Comparison of ENCODE assay signal across 22 cellular contexts in genomic region chr22:45425531-45426265, GRCh38. TPM values are rescaled to one million over a fixed set of nuclear protein-coding genes. Genes with fewer than 3 reads are reported as not detected.
"Had no signal": no experiment of that assay in that cellular context is flagged by ENCODE, and none has a peak within 500 bp of the region (broad histone marks: within the 10 kb centered on the region; RNA-seq: fewer than 3 reads in every experiment).

No MANE protein-coding gene starts in this region.

- H3K27ac ChIP-seq: brain microvascular endothelial cell, gastroesophageal sphincter, neural progenitor cell, ovary had no signal

- H3K36me3 ChIP-seq: brain microvascular endothelial cell, gastroesophageal sphincter, heart left ventricle, neural progenitor cell, ovary had no signal

- H3K27me3 Mint-ChIP-seq: activated CD8-positive, alpha-beta T cell treated with anti-CD3 and anti-CD28 coated beads for 36 hours; naive thymus-derived CD4-positive, alpha-beta T cell had no signal

- ATAC-seq: activated CD8-positive, alpha-beta T cell treated with anti-CD3 and anti-CD28 coated beads for 36 hours; gastroesophageal sphincter; heart left ventricle; naive thymus-derived CD4-positive, alpha-beta T cell; stimulated activated naive B cell treated with anti-CD40 and anti-IgM and Interleukin-4, amounts not matched to agents 10 μg/mL and 1 μg/mL and 100 μg/mL, for 72 hours had no signal

- H3K27me3 ChIP-seq: brain microvascular endothelial cell, gastroesophageal sphincter, neural progenitor cell, ovary had no signal

- H3K4me3 Mint-ChIP-seq: activated CD8-positive, alpha-beta T cell treated with anti-CD3 and anti-CD28 coated beads for 36 hours; activated naive CD4-positive, alpha-beta T cell treated with anti-CD3 and anti-CD28 coated beads for 36 hours; naive thymus-derived CD4-positive, alpha-beta T cell; neural progenitor cell; stimulated activated naive B cell treated with anti-CD40 and anti-IgM and Interleukin-4, amounts not matched to agents 10 μg/mL and 1 μg/mL and 100 μg/mL, for 72 hours had no signal

- H3K4me3 ChIP-seq: gastroesophageal sphincter, heart left ventricle, neural progenitor cell, ovary, smooth muscle cell had no signal

- H3K9me3 Mint-ChIP-seq: activated CD8-positive, alpha-beta T cell treated with anti-CD3 and anti-CD28 coated beads for 36 hours had no signal

- H3K4me1 ChIP-seq: gastroesophageal sphincter, neural progenitor cell had no signal

- DNase-seq: activated CD4-positive, alpha-beta T cell treated with anti-CD3 and anti-CD28 coated beads for 48 hours; activated CD4-positive, CD25-positive, alpha-beta regulatory T cell; activated CD8-positive, alpha-beta T cell treated with anti-CD3 and anti-CD28 coated beads for 36 hours; activated naive CD4-positive, alpha-beta T cell treated with anti-CD3 and anti-CD28 coated beads for 36 hours; central memory CD4-positive, alpha-beta T cell; heart left ventricle; kidney glomerular epithelial cell; mesenchymal stem cell; naive thymus-derived CD4-positive, alpha-beta T cell; SIG-M5; stimulated activated CD4-positive, alpha-beta T cell treated with anti-CD3 and anti-CD28 coated beads, Interleukin-4, amount 100 ng/mL, for 4 hours; stimulated activated naive B cell treated with anti-CD40 and anti-IgM and Interleukin-4, amounts not matched to agents 10 μg/mL and 1 μg/mL and 100 μg/mL, for 72 hours; T1000 had no signal

- H3K9me3 ChIP-seq: ovary had no signal

- H3K27ac Mint-ChIP-seq: activated CD8-positive, alpha-beta T cell treated with anti-CD3 and anti-CD28 coated beads for 36 hours; activated naive CD4-positive, alpha-beta T cell treated with anti-CD3 and anti-CD28 coated beads for 36 hours; stimulated activated naive B cell treated with anti-CD40 and anti-IgM and Interleukin-4, amounts not matched to agents 10 μg/mL and 1 μg/mL and 100 μg/mL, for 72 hours had no signal

RNA-seq across cellular contexts. Expression of gene RIBC2, which starts 12.2 kb away (rescaled TPM):
- polyA plus RNA-seq: naive thymus-derived CD4-positive, alpha-beta T cell had no signal

RNA-seq across cellular contexts. Expression of gene SMC1B, which starts 12.3 kb away (rescaled TPM):
- total RNA-seq: aorta, esophagus mucosa, gastroesophageal sphincter, heart left ventricle, mucosa of gallbladder, sciatic nerve, smooth muscle cell had no signal
- polyA plus RNA-seq: aorta; heart left ventricle; naive thymus-derived CD4-positive, alpha-beta T cell had no signal
